Comparison of ENCODE assay signal across 21 cellular contexts in the genomic region with DNA sequence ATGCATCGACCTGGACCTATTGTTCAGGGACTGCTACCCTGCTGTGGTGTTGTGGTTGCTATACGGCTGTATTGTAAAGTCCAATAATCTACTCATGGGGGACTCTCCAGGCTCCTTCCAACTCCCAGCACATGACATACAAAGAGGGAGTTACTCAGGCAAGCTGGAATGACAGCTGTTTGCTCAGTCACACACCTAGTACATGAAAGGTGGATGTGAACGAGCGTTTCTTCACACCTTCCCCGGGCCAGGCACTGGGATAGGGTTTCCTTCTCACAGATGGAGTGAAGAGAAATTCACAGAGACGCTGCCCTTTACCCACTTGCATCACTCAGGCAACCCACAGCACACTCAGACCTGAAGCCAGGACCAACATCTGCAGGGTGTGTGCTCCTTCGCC.
"Had no signal": no experiment of that assay in that cellular context is flagged by ENCODE, and none has a peak within 500 bp of the region (broad histone marks: within the 10 kb centered on the region; RNA-seq: fewer than 3 reads in every experiment).

No MANE protein-coding gene starts in this region.

- FAIRE-seq: endometrium, pancreas had no signal

- H3K27me3 ChIP-seq: body of pancreas, left lung, neutrophil, pancreas, tibial artery had no signal

- H3K36me3 ChIP-seq: neutrophil, WERI-Rb-1 had no signal

- H3K4me3 ChIP-seq: body of pancreas, left lung, lung, pancreas, skin epidermis, tibial artery had no signal

- H3K27ac ChIP-seq: body of pancreas, left lung, neutrophil, pancreas, skin epidermis, tibial artery, WERI-Rb-1 had no signal

- DNase-seq: activated CD4-positive, alpha-beta T cell treated with anti-CD3 and anti-CD28 coated beads, Interleukin-2, amount 10 ng/mL, durations not matched to agents 7 days and 5 days; activated CD4-positive, CD25-positive, alpha-beta regulatory T cell treated with anti-CD3 and anti-CD28 coated beads, Interleukin-2, amount 50 U/mL, for 72 hours; activated CD8-positive, alpha-beta T cell treated with anti-CD3 and anti-CD28 coated beads, Interleukin-2, amount 10 ng/mL, durations not matched to agents 7 days and 5 days; activated gamma-delta T cell treated with Interleukin-2 at 50 U/mL for 16 hours; anterior cingulate cortex; body of pancreas; erythroblast; foreskin fibroblast; immature natural killer cell; left lung; naive thymus-derived CD4-positive, alpha-beta T cell; right cardiac atrium; stimulated activated CD4-positive, alpha-beta T cell treated with anti-CD3 and anti-CD28 coated beads, Interleukin-1b, Interleukin-23, amount 100 ng/mL, for 48 hours; stimulated activated naive CD8-positive, alpha-beta T cell treated with anti-CD3 and anti-CD28 coated beads, Interleukin-15, amount 100 ng/mL, for 72 hours; tibial artery; WERI-Rb-1 had no signal

- H3K9me3 ChIP-seq: body of pancreas, left lung, neutrophil, pancreas, tibial artery had no signal
